In genomic region chr17:43840814-43841213, GRCh38 we compare ENCODE assay signal across 12 cellular contexts. TPM values are rescaled to one million over a fixed set of nuclear protein-coding genes. Genes with fewer than 3 reads are reported as not detected.
DNase-seq lines count a peak whose midpoint lies in the region; ATAC-seq and TF ChIP-seq lines count a peak whose summit lies in the region.
"Had no signal": no experiment of that assay in that cellular context is flagged by ENCODE, and none has a peak within 500 bp of the region (broad histone marks: within the 10 kb centered on the region; RNA-seq: fewer than 3 reads in every experiment).

No MANE protein-coding gene starts in this region.

- TF ChIP-seq CTCF in BE2C (IDR thresholded peaks at IDR 0.05; ENCODE audit: low read depth, low read length) (peak; percentile 66), HFFc6 (IDR thresholded peaks at IDR 0.05) (peak; percentile 31)

- peaks cover 5% of the 10 kb centered on the region for H3K4me1 ChIP-seq in BE2C

- DNase-seq in BE2C (peak; percentile 52), HFFc6 (no peak), UCSD-AML1 (lab: John Stamatoyannopoulos, UW; ENCODE audit: unreplicated experiment) (peak; percentile 36), iPS-NIHi7 (ENCODE audit: extremely low spot score) (peak; percentile 38)
- DNase-seq in activated T-helper 1 cell treated with anti-CD3 and anti-CD28 coated beads, Interleukin-12 subunit alpha, Interleukin-12 subunit beta, Interleukin-2, Interleukin-4 antibody, amounts not matched to agents 30 ng/mL and 10 ng/mL and 1 ng/mL, durations not matched to agents 14 hours and 24 hours and 36 hours (ENCODE audit: low spot score): no peak
- no peak for DNase-seq in stimulated activated CD4-positive, alpha-beta T cell treated with anti-CD3 and anti-CD28 coated beads, Interleukin-2, amount 100 ng/mL, for 24 hours
- no peak for DNase-seq in activated T-cell treated with anti-CD3 and anti-CD28 coated beads, Interleukin-2, amount 50 U/mL, for 48 hours
- DNase-seq: activated naive CD4-positive, alpha-beta T cell treated with Interleukin-2 at 50 U/mL for 16 hours; DMS79 treated with DMSO at 0.1 percent for 48 hours had no signal

- ATAC-seq in GM18520 (IDR thresholded peaks at IDR 0.05; ENCODE audit: unreplicated experiment): no peak
- ATAC-seq: natural killer cell treated with Interleukin-12 subunit alpha and Interleukin-12 subunit beta and Interleukin-15 and Interleukin-18, amount 100 ng/mL, for 72 hours had no signal

- H3K4me3 Mint-ChIP-seq in HFFc6: no peak overlapping the region
- no peak overlapping the region for H3K4me3 Mint-ChIP-seq in activated T-helper 1 cell treated with anti-CD3 and anti-CD28 coated beads, Interleukin-12 subunit alpha, Interleukin-12 subunit beta, Interleukin-2, Interleukin-4 antibody, amounts not matched to agents 30 ng/mL and 10 ng/mL and 1 ng/mL, durations not matched to agents 14 hours and 24 hours and 36 hours
- H3K4me3 Mint-ChIP-seq: natural killer cell treated with Interleukin-12 subunit alpha and Interleukin-12 subunit beta and Interleukin-15 and Interleukin-18, amount 100 ng/mL, for 72 hours had no signal

- no peaks in the 10 kb centered on the region for H3K36me3 ChIP-seq in BE2C

- H3K36me3 Mint-ChIP-seq in HFFc6 (ENCODE audit: low read depth): no peaks in the 10 kb centered on the region
- H3K36me3 Mint-ChIP-seq in activated T-helper 1 cell treated with anti-CD3 and anti-CD28 coated beads, Interleukin-12 subunit alpha, Interleukin-12 subunit beta, Interleukin-2, Interleukin-4 antibody, amounts not matched to agents 30 ng/mL and 10 ng/mL and 1 ng/mL, durations not matched to agents 14 hours and 24 hours and 36 hours (ENCODE audit: low read depth): no peaks in the 10 kb centered on the region
- H3K36me3 Mint-ChIP-seq: natural killer cell treated with Interleukin-12 subunit alpha and Interleukin-12 subunit beta and Interleukin-15 and Interleukin-18, amount 100 ng/mL, for 72 hours had no signal

- peaks cover 12% of the 10 kb centered on the region for H3K27me3 Mint-ChIP-seq in HFFc6 (ENCODE audit: insufficient read depth)
- peaks cover 14% of the 10 kb centered on the region for H3K27me3 Mint-ChIP-seq in activated T-helper 1 cell treated with anti-CD3 and anti-CD28 coated beads, Interleukin-12 subunit alpha, Interleukin-12 subunit beta, Interleukin-2, Interleukin-4 antibody, amounts not matched to agents 30 ng/mL and 10 ng/mL and 1 ng/mL, durations not matched to agents 14 hours and 24 hours and 36 hours (ENCODE audit: insufficient read depth)

- peaks cover 20% of the 10 kb centered on the region for H3K4me1 Mint-ChIP-seq in HFFc6 (ENCODE audit: low read depth)
- no peaks in the 10 kb centered on the region for H3K4me1 Mint-ChIP-seq in activated T-helper 1 cell treated with anti-CD3 and anti-CD28 coated beads, Interleukin-12 subunit alpha, Interleukin-12 subunit beta, Interleukin-2, Interleukin-4 antibody, amounts not matched to agents 30 ng/mL and 10 ng/mL and 1 ng/mL, durations not matched to agents 14 hours and 24 hours and 36 hours (ENCODE audit: low read depth)

- no peak overlapping the region for H3K4me3 ChIP-seq in BE2C (ENCODE audit: low read depth, low read length)

- H3K9me3 Mint-ChIP-seq in HFFc6: no peaks in the 10 kb centered on the region
- no peaks in the 10 kb centered on the region for H3K9me3 Mint-ChIP-seq in activated T-helper 1 cell treated with anti-CD3 and anti-CD28 coated beads, Interleukin-12 subunit alpha, Interleukin-12 subunit beta, Interleukin-2, Interleukin-4 antibody, amounts not matched to agents 30 ng/mL and 10 ng/mL and 1 ng/mL, durations not matched to agents 14 hours and 24 hours and 36 hours
- H3K9me3 Mint-ChIP-seq: natural killer cell treated with Interleukin-12 subunit alpha and Interleukin-12 subunit beta and Interleukin-15 and Interleukin-18, amount 100 ng/mL, for 72 hours had no signal

- no peaks in the 10 kb centered on the region for H3K9me3 ChIP-seq in BE2C

- H3K27ac Mint-ChIP-seq in HFFc6: no peak overlapping the region
- no peak overlapping the region for H3K27ac Mint-ChIP-seq in activated T-helper 1 cell treated with anti-CD3 and anti-CD28 coated beads, Interleukin-12 subunit alpha, Interleukin-12 subunit beta, Interleukin-2, Interleukin-4 antibody, amounts not matched to agents 30 ng/mL and 10 ng/mL and 1 ng/mL, durations not matched to agents 14 hours and 24 hours and 36 hours
- H3K27ac Mint-ChIP-seq: natural killer cell treated with Interleukin-12 subunit alpha and Interleukin-12 subunit beta and Interleukin-15 and Interleukin-18, amount 100 ng/mL, for 72 hours had no signal

- H3K27me3 ChIP-seq in BE2C: 0 out of 2 replicates have a peak, but pooled peaks cover 3% of the 10 kb centered on the region

- intact Hi-C loops in activated T-helper 1 cell treated with anti-CD3 and anti-CD28 coated beads, Interleukin-12 subunit alpha, Interleukin-12 subunit beta, Interleukin-2, Interleukin-4 antibody, amounts not matched to agents 30 ng/mL and 10 ng/mL and 1 ng/mL, durations not matched to agents 14 hours and 24 hours and 36 hours (cut with micrococcal nuclease): no loop called here

RNA-seq across cellular contexts. Expression of gene CD300LG, which starts 6.2 kb away (rescaled TPM):
- polyA plus RNA-seq in BE2C (2012; ENCODE audit: insufficient read depth, insufficient read length, low read depth): not detected
- not detected for total RNA-seq in HFFc6 (2021; fragmentation: NEBNext Ultra II Directional; extraction: Animal tissue kit (Norgen Biotek cat#: 25700))
- total RNA-seq in activated T-helper 1 cell treated with anti-CD3 and anti-CD28 coated beads, Interleukin-12 subunit alpha, Interleukin-12 subunit beta, Interleukin-2, Interleukin-4 antibody, amounts not matched to agents 30 ng/mL and 10 ng/mL and 1 ng/mL, durations not matched to agents 14 hours and 24 hours and 36 hours: not detected in 2 replicates
- total RNA-seq: natural killer cell treated with Interleukin-12 subunit alpha and Interleukin-12 subunit beta and Interleukin-15 and Interleukin-18, amount 100 ng/mL, for 72 hours; T-helper 1 cell treated with Interleukin-12 subunit alpha and Interleukin-12 subunit beta and Interleukin-4 antibody, amounts not matched to agents 30 ng/mL and 1 ng/mL, for 36 hours had no signal

RNA-seq across cellular contexts. Expression of gene MPP3, which starts 7.9 kb away (rescaled TPM):
- 1.4 TPM for polyA plus RNA-seq in BE2C (2012; ENCODE audit: insufficient read depth, insufficient read length, low read depth)
- total RNA-seq in HFFc6 (2021; fragmentation: NEBNext Ultra II Directional; extraction: Animal tissue kit (Norgen Biotek cat#: 25700)): 1 to 10 TPM; 5.5 to 6.9 (median 5.9) TPM
- 0.22 and 0.47 TPM in 2 replicates for total RNA-seq in activated T-helper 1 cell treated with anti-CD3 and anti-CD28 coated beads, Interleukin-12 subunit alpha, Interleukin-12 subunit beta, Interleukin-2, Interleukin-4 antibody, amounts not matched to agents 30 ng/mL and 10 ng/mL and 1 ng/mL, durations not matched to agents 14 hours and 24 hours and 36 hours
- total RNA-seq: natural killer cell treated with Interleukin-12 subunit alpha and Interleukin-12 subunit beta and Interleukin-15 and Interleukin-18, amount 100 ng/mL, for 72 hours; T-helper 1 cell treated with Interleukin-12 subunit alpha and Interleukin-12 subunit beta and Interleukin-4 antibody, amounts not matched to agents 30 ng/mL and 1 ng/mL, for 36 hours had no signal

Comparison
In these comparisons a context has a peak if more than half of its experiments do, and no peak if none do; other contexts are left out.
1. DNase-seq: peak in BE2C (single experiment), UCSD-AML1 (single experiment) and iPS-NIHi7 (single experiment); none in HFFc6 (single experiment), activated T-helper 1 cell treated with anti-CD3 and anti-CD28 coated beads, Interleukin-12 subunit alpha, Interleukin-12 subunit beta, Interleukin-2, Interleukin-4 antibody, amounts not matched to agents 30 ng/mL and 10 ng/mL and 1 ng/mL, durations not matched to agents 14 hours and 24 hours and 36 hours (single experiment), stimulated activated CD4-positive, alpha-beta T cell treated with anti-CD3 and anti-CD28 coated beads, Interleukin-2, amount 100 ng/mL, for 24 hours (0 of 2) and activated T-cell treated with anti-CD3 and anti-CD28 coated beads, Interleukin-2, amount 50 U/mL, for 48 hours (0 of 2).